ENCODE assay signal across 1 cellular context in the genomic region with DNA sequence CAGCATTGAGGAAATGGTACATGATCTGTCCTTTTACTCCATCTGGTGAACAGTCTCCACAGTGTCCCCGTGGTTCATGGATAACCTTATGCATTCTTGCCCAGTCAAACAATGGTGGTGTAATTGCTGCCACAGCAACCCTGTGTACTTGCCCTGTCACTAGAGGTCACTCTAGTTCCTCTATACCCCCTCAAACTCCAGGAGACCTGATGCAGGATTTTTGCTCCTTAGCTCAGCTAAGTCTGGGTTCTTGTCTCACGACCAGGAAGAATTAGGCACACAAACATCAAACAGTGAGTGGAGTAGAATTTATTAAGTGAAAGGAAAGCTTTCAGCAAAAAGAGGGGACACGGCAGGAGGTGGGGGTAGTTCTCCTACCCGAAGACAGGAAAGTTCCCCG.
TF ChIP-seq lines count a peak whose summit lies in the region.

No MANE protein-coding gene starts in this region.

TF ChIP-seq in H1, 55 proteins besides CTCF, POLR2A, EP300 and RAD21:
- TF ChIP-seq CEBPB (IDR thresholded peaks at IDR 0.05; ENCODE audit: low read depth, low read length), result no peak
- TF ChIP-seq MAFK (IDR thresholded peaks at IDR 0.05; ENCODE audit: low read depth, low read length), result no peak
- TF ChIP-seq SIN3A (conservative IDR thresholded peaks at IDR 0.05 in 1 of 2, IDR thresholded peaks at IDR 0.05 in 1 of 2; ENCODE audit: low read depth in 1 of 2, low read length in 2 of 2), result no peak
- no peak for TF ChIP-seq CREB1 (IDR thresholded peaks at IDR 0.05)
- no peak for TF ChIP-seq SP1 (IDR thresholded peaks at IDR 0.05; ENCODE audit: low read depth, low read length)
